Comparison of ENCODE assay signal across 11 cellular contexts in the genomic region with DNA sequence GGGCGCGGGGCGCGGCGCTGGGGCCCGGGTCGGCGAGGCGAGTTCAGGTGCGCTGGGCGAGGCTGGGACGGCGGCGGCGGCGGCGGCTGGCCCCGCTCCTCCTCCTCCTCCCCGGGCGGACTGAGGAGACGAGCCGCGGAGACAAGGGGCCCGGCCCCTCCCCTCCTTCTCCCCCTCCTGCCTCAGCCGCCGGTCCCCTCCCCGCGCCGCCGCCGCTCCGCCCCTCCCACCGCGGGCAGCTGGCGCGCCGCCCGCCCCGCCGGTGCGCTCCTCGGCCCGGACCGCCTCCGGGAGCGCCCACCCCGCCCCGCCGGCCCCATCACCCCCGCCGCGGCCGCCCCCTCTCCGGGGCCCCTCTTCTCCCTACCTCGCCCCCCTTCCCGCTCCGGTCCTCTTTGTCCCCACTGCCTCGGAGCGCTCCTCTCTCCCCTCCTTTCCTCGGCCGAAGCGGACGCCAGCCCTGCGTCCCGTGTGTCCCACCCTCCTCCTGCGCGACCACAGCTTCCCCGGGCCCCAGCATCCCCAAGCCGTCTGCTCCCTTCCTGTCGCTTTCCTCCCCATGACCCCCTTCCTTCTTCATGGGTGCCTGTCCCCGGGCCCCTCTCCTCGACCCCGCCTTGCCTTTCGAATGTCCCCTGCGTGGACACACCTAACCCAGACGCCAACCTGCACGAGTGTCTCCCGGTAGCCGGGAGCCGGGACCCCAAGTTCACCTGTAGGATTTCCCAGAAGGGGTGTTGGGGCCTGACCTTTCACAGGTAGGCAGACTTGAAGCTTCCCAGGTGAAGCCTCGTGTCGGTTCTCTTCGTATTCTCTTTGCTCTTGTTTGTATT. TPM values are rescaled to one million over a fixed set of nuclear protein-coding genes. Genes with fewer than 3 reads are reported as not detected.
A peak's percentile ranks its signal among the peaks of the same experiment; 100 is the strongest.
DNase-seq lines count a peak whose midpoint lies in the region; FAIRE-seq and TF ChIP-seq lines count a peak whose summit lies in the region.
"Had no signal": no experiment of that assay in that cellular context is flagged by ENCODE, and none has a peak within 500 bp of the region (broad histone marks: within the 10 kb centered on the region; RNA-seq: fewer than 3 reads in every experiment).

A gene (minus strand): TSS at position 143 of the 833 bp plus-strand sequence. CDS start 420 bp downstream, outside the sequence.

- no peaks in the 10 kb centered on the region for H3K36me3 ChIP-seq in left ventricle myocardium inferior
- no peaks in the 10 kb centered on the region for H3K36me3 ChIP-seq in right atrium auricular region
- no peaks in the 10 kb centered on the region for H3K36me3 ChIP-seq in mesendoderm (ENCODE audit: control insufficient read depth, insufficient read depth, low read length)
- H3K36me3 ChIP-seq: SJSA1 had no signal

- H3K27ac ChIP-seq in left ventricle myocardium inferior (replicated peaks), result no peak within 1 kb of the TSS
- H3K27ac ChIP-seq in right atrium auricular region, result no peak within 1 kb of the TSS
- no peak within 1 kb of the TSS for H3K27ac ChIP-seq in mesendoderm (ENCODE audit: low read depth, low read length)
- H3K27ac ChIP-seq: SJSA1 had no signal

- no peaks in the 10 kb centered on the region for H3K9me3 ChIP-seq in left ventricle myocardium inferior (replicated peaks)
- no peaks in the 10 kb centered on the region for H3K9me3 ChIP-seq in right atrium auricular region
- H3K9me3 ChIP-seq: SJSA1 had no signal

- H3K56ac ChIP-seq in mesendoderm (ENCODE audit: low read length), result peak within 1 kb of the TSS; percentile 82

- no peak within 1 kb of the TSS for H2AK5ac ChIP-seq in mesendoderm (ENCODE audit: low read length)

- FAIRE-seq in urothelium cell line (lab: Jason Lieb, UNC), result no peak

- H3K27me3 ChIP-seq in left ventricle myocardium inferior (ENCODE audit: low read depth) (peaks cover 96% of the 10 kb centered on the region), right atrium auricular region (peaks cover 6 to 12% of the 10 kb centered on the region in 2 donors), mesendoderm (ENCODE audit: insufficient read depth, low read length, poor library complexity) (peaks cover 5% of the 10 kb centered on the region)

- H4K5ac ChIP-seq in mesendoderm (ENCODE audit: low read length), result no peak within 1 kb of the TSS

- no CpG with 5 or more reads among the region's 83 CpGs for WGBS in mesendoderm (ENCODE audit: extremely low coverage, insufficient coverage, low lambda C conversion rate)

- peaks cover 19% of the 10 kb centered on the region for H3K4me1 ChIP-seq in left ventricle myocardium inferior
- H3K4me1 ChIP-seq in right atrium auricular region, result peaks cover 0 to 21% of the 10 kb centered on the region in 2 donors
- peaks cover 2% of the 10 kb centered on the region for H3K4me1 ChIP-seq in mesendoderm (ENCODE audit: control insufficient read depth, low read depth, low read length)
- H3K4me1 ChIP-seq: SJSA1 had no signal

- H3K4me2 ChIP-seq in mesendoderm (ENCODE audit: low read length), result peak within 1 kb of the TSS; percentile 59

- H3K23ac ChIP-seq in mesendoderm (ENCODE audit: low read length), result no peak within 1 kb of the TSS

- TF ChIP-seq CTCF in left ventricle myocardium inferior (IDR thresholded peaks at IDR 0.05; ENCODE audit: borderline replicate concordance) (no peak), right atrium auricular region (IDR thresholded peaks at IDR 0.05) (no peak)

- no peak within 1 kb of the TSS for H2BK5ac ChIP-seq in mesendoderm (ENCODE audit: low read length)

- no peaks in the 10 kb centered on the region for H3K79me2 ChIP-seq in mesendoderm (ENCODE audit: control insufficient read depth, insufficient read depth, low read length)

- no peaks in the 10 kb centered on the region for H3K79me1 ChIP-seq in mesendoderm (ENCODE audit: low read length)

- peak within 1 kb of the TSS; percentile 58 for H3K4me3 ChIP-seq in left ventricle myocardium inferior
- peak within 1 kb of the TSS in 1 of 2 donors; percentile 37 for H3K4me3 ChIP-seq in right atrium auricular region
- peak within 1 kb of the TSS; percentile 53 for H3K4me3 ChIP-seq in mesendoderm (ENCODE audit: low read length)
- H3K4me3 ChIP-seq: SJSA1 had no signal

- DNase-seq in left ventricle myocardium inferior, result no peak
- no peak for DNase-seq in right atrium auricular region (ENCODE audit: low spot score)
- DNase-seq in astrocyte of the hippocampus (ENCODE audit: low read depth, low spot score), result peak; percentile 66
- DNase-seq in mesendoderm, result peak; percentile 48
- peak; percentile 64 for DNase-seq in urothelium cell line (ENCODE audit: low spot score)
- no peak for DNase-seq in SKM-1 treated with dmso at 0.1 percent for 144 hours (lab: John Stamatoyannopoulos, UW; ENCODE audit: unreplicated experiment)
- DNase-seq in NCI-H1694 (lab: John Stamatoyannopoulos, UW), result no peak
- no peak for DNase-seq in hepatic stellate cell (ENCODE audit: low spot score)

- H3K18ac ChIP-seq in mesendoderm (ENCODE audit: low read length), result peak within 1 kb of the TSS; percentile 51

- H3K9ac ChIP-seq in mesendoderm (ENCODE audit: low read length), result peak within 1 kb of the TSS; percentile 42

- no peak within 1 kb of the TSS for H2BK120ac ChIP-seq in mesendoderm (ENCODE audit: low read depth, low read length)

- intact Hi-C loops in left ventricle myocardium inferior (cut with micrococcal nuclease), result no loop called here

- H4K8ac ChIP-seq in mesendoderm (ENCODE audit: low read depth, low read length), result peak within 1 kb of the TSS; percentile 89

- peak within 1 kb of the TSS; percentile 14 for H2BK15ac ChIP-seq in mesendoderm (replicated peaks; ENCODE audit: low read depth)

- peak within 1 kb of the TSS; percentile 18 for H3K4ac ChIP-seq in mesendoderm (ENCODE audit: low read depth, low read length)

RNA-seq across cellular contexts. Expression of the gene that starts here (rescaled TPM):
- not detected for total RNA-seq in left ventricle myocardium inferior
- total RNA-seq in right atrium auricular region, result not detected
- polyA plus RNA-seq in mesendoderm (2013, experiment 1 of 2), result 3.6 TPM
- 3.6 TPM for polyA plus RNA-seq in mesendoderm (2013, experiment 2 of 2)
- total RNA-seq: Daoy, pulmonary artery endothelial cell had no signal

Comparison
In these comparisons a context has a peak if more than half of its experiments do, and no peak if none do; other contexts are left out.
1. DNase-seq: peak in astrocyte of the hippocampus (single experiment), mesendoderm (single experiment) and urothelium cell line (single experiment); none in left ventricle myocardium inferior (single experiment), right atrium auricular region (single experiment), SKM-1 treated with dmso at 0.1 percent for 144 hours (single experiment), NCI-H1694 (single experiment) and hepatic stellate cell (single experiment).